ENCODE assay signal across 8 cellular contexts in genomic region chr3:187368251-187368733, GRCh38. TPM values are rescaled to one million over a fixed set of nuclear protein-coding genes. Genes with fewer than 3 reads are reported as not detected.
A peak's percentile ranks its signal among the peaks of the same experiment; 100 is the strongest.
DNase-seq lines count a peak whose midpoint lies in the region; ATAC-seq and TF ChIP-seq lines count a peak whose summit lies in the region.

TSS of gene RTP4 (plus strand) at chr3:187368385. CDS start at chr3:187368442, 57 bp downstream.

- DNase-seq in EL, result peak; percentile 43
- DNase-seq in activated CD8-positive, alpha-beta T cell treated with anti-CD3 and anti-CD28 coated beads, Interleukin-2, amount 10 ng/mL, durations not matched to agents 7 days and 5 days, result peak; percentile 72
- DNase-seq in epidermal melanocyte (ENCODE audit: insufficient read length, low spot score), result peak; percentile 48
- DNase-seq in naive thymus-derived CD8-positive, alpha-beta T cell, result peak in 8 of 10 donors; percentile 1 to 70 (median 36)
- DNase-seq in type B pancreatic cell (ENCODE audit: extremely low spot score, unreplicated experiment), result no peak
- DNase-seq in HuH-7 (ENCODE audit: low spot score), result no peak

- no peaks in the 10 kb centered on the region for H3K9me3 Mint-ChIP-seq in IgD-negative memory B cell
- no peaks in the 10 kb centered on the region for H3K9me3 Mint-ChIP-seq in activated CD8-positive, alpha-beta T cell treated with anti-CD3 and anti-CD28 coated beads, Interleukin-2, amount 10 ng/mL, durations not matched to agents 7 days and 5 days (ENCODE audit: insufficient read depth)
- peaks cover 0 to 26% (median 15%) of the 10 kb centered on the region in 9 donors for H3K9me3 Mint-ChIP-seq in naive thymus-derived CD8-positive, alpha-beta T cell
- peaks cover 8% of the 10 kb centered on the region for H3K9me3 Mint-ChIP-seq in type B pancreatic cell

- H3K27me3 Mint-ChIP-seq in IgD-negative memory B cell, result no peaks in the 10 kb centered on the region
- no peaks in the 10 kb centered on the region for H3K27me3 Mint-ChIP-seq in activated CD8-positive, alpha-beta T cell treated with anti-CD3 and anti-CD28 coated beads, Interleukin-2, amount 10 ng/mL, durations not matched to agents 7 days and 5 days (ENCODE audit: low read depth)
- H3K27me3 Mint-ChIP-seq in naive thymus-derived CD8-positive, alpha-beta T cell, result no peaks in the 10 kb centered on the region
- H3K27me3 Mint-ChIP-seq in type B pancreatic cell, result no peaks in the 10 kb centered on the region

- H3K36me3 Mint-ChIP-seq in IgD-negative memory B cell, result peaks cover 18% of the 10 kb centered on the region
- peaks cover 49% of the 10 kb centered on the region for H3K36me3 Mint-ChIP-seq in activated CD8-positive, alpha-beta T cell treated with anti-CD3 and anti-CD28 coated beads, Interleukin-2, amount 10 ng/mL, durations not matched to agents 7 days and 5 days (ENCODE audit: low read depth)
- peaks cover 37 to 41% (median 40%) of the 10 kb centered on the region in 3 donors for H3K36me3 Mint-ChIP-seq in naive thymus-derived CD8-positive, alpha-beta T cell
- no peaks in the 10 kb centered on the region for H3K36me3 Mint-ChIP-seq in type B pancreatic cell

- H3K4me3 Mint-ChIP-seq in IgD-negative memory B cell (peak within 1 kb of the TSS; percentile 88 to 99 (median 96)), type B pancreatic cell (peak within 1 kb of the TSS; percentile 76)
- H3K4me3 Mint-ChIP-seq in activated CD8-positive, alpha-beta T cell treated with anti-CD3 and anti-CD28 coated beads, Interleukin-2, amount 10 ng/mL, durations not matched to agents 7 days and 5 days, result peak within 1 kb of the TSS; percentile 82
- H3K4me3 Mint-ChIP-seq in naive thymus-derived CD8-positive, alpha-beta T cell, result peak within 1 kb of the TSS; percentile 84 to 99 (median 96)

- no peak for TF ChIP-seq CTCF in type B pancreatic cell (conservative IDR thresholded peaks at IDR 0.05)

- POLR2A ChIA-PET in activated CD8-positive, alpha-beta T cell treated with anti-CD3 and anti-CD28 coated beads, Interleukin-2, amount 10 ng/mL, durations not matched to agents 7 days and 5 days (lab: Charles Lee), result interaction anchor here (0.7 to 1.4 kb wide), 6 partner anchors 9 to 585 kb away, joined by 3 to 5 read pairs (median 3); partner anchors contain the start of genes BCL6 and EIF4A2
- POLR2A ChIA-PET in naive thymus-derived CD8-positive, alpha-beta T cell (lab: Charles Lee), result interaction anchor here (1.8 kb wide), 1 partner anchor 584 kb away, joined by 5 read pairs; no protein-coding TSS in a partner anchor

- H3K27ac Mint-ChIP-seq in IgD-negative memory B cell (peak within 1 kb of the TSS; percentile 47 to 99 (median 96)), type B pancreatic cell (peak within 1 kb of the TSS; percentile 86)
- peak within 1 kb of the TSS; percentile 93 for H3K27ac Mint-ChIP-seq in activated CD8-positive, alpha-beta T cell treated with anti-CD3 and anti-CD28 coated beads, Interleukin-2, amount 10 ng/mL, durations not matched to agents 7 days and 5 days
- peak within 1 kb of the TSS; percentile 93 to 99 (median 98) for H3K27ac Mint-ChIP-seq in naive thymus-derived CD8-positive, alpha-beta T cell

- CTCF ChIA-PET in activated CD8-positive, alpha-beta T cell treated with anti-CD3 and anti-CD28 coated beads, Interleukin-2, amount 10 ng/mL, durations not matched to agents 7 days and 5 days (lab: Charles Lee), result interaction anchor here (0.7 to 5.2 kb wide), 9 partner anchors 10 to 1586 kb away, joined by 3 to 45 read pairs (median 4); no protein-coding TSS in a partner anchor

- H3K4me1 Mint-ChIP-seq in IgD-negative memory B cell (peaks cover 6 to 17% (median 14%) of the 10 kb centered on the region in 3 donors), type B pancreatic cell (ENCODE audit: unreplicated experiment) (peaks cover 3% of the 10 kb centered on the region)
- peaks cover 23% of the 10 kb centered on the region for H3K4me1 Mint-ChIP-seq in activated CD8-positive, alpha-beta T cell treated with anti-CD3 and anti-CD28 coated beads, Interleukin-2, amount 10 ng/mL, durations not matched to agents 7 days and 5 days (ENCODE audit: low read depth)
- H3K4me1 Mint-ChIP-seq in naive thymus-derived CD8-positive, alpha-beta T cell, result peaks cover 10 to 37% (median 31%) of the 10 kb centered on the region in 4 donors

- peak; percentile 94 for ATAC-seq in GM21423 (IDR thresholded peaks at IDR 0.05; ENCODE audit: unreplicated experiment)
- peak; percentile 92 for ATAC-seq in activated CD8-positive, alpha-beta T cell treated with anti-CD3 and anti-CD28 coated beads, Interleukin-2, amount 10 ng/mL, durations not matched to agents 7 days and 5 days
- ATAC-seq in naive thymus-derived CD8-positive, alpha-beta T cell, result peak; percentile 84 to 85

RNA-seq across cellular contexts. Expression of gene RTP4, which starts in this region (rescaled TPM):
- polyA plus RNA-seq in IgD-negative memory B cell, result 5.9 TPM
- total RNA-seq in activated CD8-positive, alpha-beta T cell treated with anti-CD3 and anti-CD28 coated beads, Interleukin-2, amount 10 ng/mL, durations not matched to agents 7 days and 5 days, result 10 to 100 TPM; 12.9 to 14.8 TPM
- 1 to 10 TPM; 6.4 to 7.6 TPM for total RNA-seq in naive thymus-derived CD8-positive, alpha-beta T cell
- 1 to 10 TPM; 4.4 to 9.0 (median 8.6) TPM for polyA plus RNA-seq in naive thymus-derived CD8-positive, alpha-beta T cell
- 1.4 and 2.8 TPM in 2 replicates for total RNA-seq in type B pancreatic cell (ENCODE audit: low replicate concordance)

Comparison
In these comparisons a context has a peak if more than half of its experiments do, and no peak if none do; other contexts are left out.
1. DNase-seq: peak in EL (single experiment), activated CD8-positive, alpha-beta T cell treated with anti-CD3 and anti-CD28 coated beads, Interleukin-2, amount 10 ng/mL, durations not matched to agents 7 days and 5 days (single experiment), epidermal melanocyte (single experiment) and naive thymus-derived CD8-positive, alpha-beta T cell (8 of 10); none in type B pancreatic cell (single experiment) and HuH-7 (single experiment).
2. Peak in every context shown above with its lines, with median percentiles within 50 percentile points of each other: ATAC-seq, H3K27ac Mint-ChIP-seq and H3K4me3 Mint-ChIP-seq.